1 cellular context compared by ENCODE assay signal in genomic region chr7:6990439-6991152, GRCh38.
TF ChIP-seq lines count a peak whose summit lies in the region.
"Not testable (repeated sequence)": the region's sequence is repeated elsewhere in the genome, so short reads cannot be mapped to it uniquely, and the experiment has no call there.

No MANE protein-coding gene starts in this region.

TF ChIP-seq in K562, 482 proteins besides CTCF, POLR2A, EP300 and RAD21:
- TF ChIP-seq ZNF592 (IDR thresholded peaks at IDR 0.05), result peak; percentile 66
- TF ChIP-seq PTTG1 (tag; IDR thresholded peaks at IDR 0.05; ENCODE audit: low read depth), result peak; percentile 46; the same call in 1 of the 2 replicates
- TF ChIP-seq, protein P1, sequence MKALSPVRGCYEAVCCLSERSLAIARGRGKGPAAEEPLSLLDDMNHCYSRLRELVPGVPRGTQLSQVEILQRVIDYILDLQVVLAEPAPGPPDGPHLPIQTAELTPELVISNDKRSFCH (CRISPR knock-in tag; IDR thresholded peaks at IDR 0.05), result not testable (repeated sequence)
- TF ChIP-seq, protein P1 (tag; IDR thresholded peaks at IDR 0.05), result 0 out of 2 replicates have a peak, but pooled peaks have one; percentile 39
- TF ChIP-seq NR4A1 (CRISPR knock-in tag; IDR thresholded peaks at IDR 0.05); NR2C1 (IDR thresholded peaks at IDR 0.05); ZNF740 (CRISPR knock-in tag; IDR thresholded peaks at IDR 0.05): not testable (repeated sequence)
- peak; percentile 61; the same call in 1 of the 2 replicates for TF ChIP-seq NR4A1 (tag; IDR thresholded peaks at IDR 0.05)
- TF ChIP-seq NR2C1 (tag; IDR thresholded peaks at IDR 0.05), result 0 out of 2 replicates have a peak, but pooled peaks have one; percentile 12
- TF ChIP-seq, protein P2, sequence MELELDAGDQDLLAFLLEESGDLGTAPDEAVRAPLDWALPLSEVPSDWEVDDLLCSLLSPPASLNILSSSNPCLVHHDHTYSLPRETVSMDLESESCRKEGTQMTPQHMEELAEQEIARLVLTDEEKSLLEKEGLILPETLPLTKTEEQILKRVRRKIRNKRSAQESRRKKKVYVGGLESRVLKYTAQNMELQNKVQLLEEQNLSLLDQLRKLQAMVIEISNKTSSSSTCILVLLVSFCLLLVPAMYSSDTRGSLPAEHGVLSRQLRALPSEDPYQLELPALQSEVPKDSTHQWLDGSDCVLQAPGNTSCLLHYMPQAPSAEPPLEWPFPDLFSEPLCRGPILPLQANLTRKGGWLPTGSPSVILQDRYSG (tag; conservative IDR thresholded peaks at IDR 0.05; ENCODE audit: low read depth), result peak; percentile 83
- TF ChIP-seq ZNF740 (tag; IDR thresholded peaks at IDR 0.05), result 0 out of 4 replicates have a peak, but pooled peaks of 1 of the 2 experiments have one; percentile 23
- TF ChIP-seq ZNF584 (CRISPR knock-in tag; IDR thresholded peaks at IDR 0.05; ENCODE audit: low read depth), result 0 out of 2 replicates have a peak, but pooled peaks have one; percentile 29
